22 cellular contexts compared by ENCODE assay signal in genomic region chr10:8297951-8298350, GRCh38.
A peak's percentile ranks its signal among the peaks of the same experiment; 100 is the strongest.
DNase-seq lines count a peak whose midpoint lies in the region; ATAC-seq and TF ChIP-seq lines count a peak whose summit lies in the region.
"Had no signal": no experiment of that assay in that cellular context is flagged by ENCODE, and none has a peak within 500 bp of the region (broad histone marks: within the 10 kb centered on the region; RNA-seq: fewer than 3 reads in every experiment).

No MANE protein-coding gene starts in this region.

- H3K79me2 ChIP-seq in GM23338 (replicated peaks; ENCODE audit: insufficient read depth) (no peaks in the 10 kb centered on the region), hepatocyte (no peaks in the 10 kb centered on the region), trophoblast cell (ENCODE audit: control insufficient read depth, insufficient read depth, low read length, poor library complexity) (peaks cover 6% of the 10 kb centered on the region)

- peaks cover 6% of the 10 kb centered on the region; the same call in 1 of the 2 replicates for H3K27me3 ChIP-seq in GM23338 (ENCODE audit: insufficient read depth)
- peaks cover 6% of the 10 kb centered on the region for H3K27me3 ChIP-seq in hepatocyte
- no peaks in the 10 kb centered on the region for H3K27me3 ChIP-seq in trophoblast cell (ENCODE audit: insufficient read depth, low read length)
- H3K27me3 ChIP-seq: BE2C; BLaER1 treated with 17β-estradiol and CSF1 and Interleukin-3, amounts not matched to agents 10 nM and 100 nM had no signal

- H4K8ac ChIP-seq in trophoblast cell (ENCODE audit: low read depth, low read length) = no peak overlapping the region

- no peak overlapping the region for H3K9ac ChIP-seq in trophoblast cell (ENCODE audit: low read length)
- H3K9ac ChIP-seq: BLaER1 treated with 17β-estradiol and CSF1 and Interleukin-3, amounts not matched to agents 10 nM and 100 nM had no signal

- H3K36me3 Mint-ChIP-seq in GM23338 (ENCODE audit: low read depth) = no peaks in the 10 kb centered on the region
- H3K36me3 Mint-ChIP-seq: CD4-positive, alpha-beta memory T cell had no signal

- H4K12ac ChIP-seq in trophoblast cell (ENCODE audit: low read depth, low read length) = no peak overlapping the region

- WGBS in hepatocyte (ENCODE audit: low lambda C conversion rate, missing lambda C conversion rate) = 67% methylated on average over 1 of the region's 1 CpG
- WGBS in trophoblast cell (ENCODE audit: extremely low coverage, insufficient coverage, insufficient read length) = no CpG with 5 or more reads among the region's 1 CpG

- H3K27me3 Mint-ChIP-seq in GM23338 (ENCODE audit: insufficient read depth, low read depth, poor library complexity) = peaks cover 7% of the 10 kb centered on the region
- H3K27me3 Mint-ChIP-seq: CD4-positive, alpha-beta memory T cell had no signal

- H3K9me2 ChIP-seq in GM23338 (ENCODE audit: insufficient read depth) (peaks cover 3% of the 10 kb centered on the region; the same call in 1 of the 2 replicates), hepatocyte (replicated peaks; ENCODE audit: insufficient read depth) (no peaks in the 10 kb centered on the region)

- DNase-seq in GM23338 (ENCODE audit: low spot score) = no peak
- DNase-seq in amniotic epithelial cell (ENCODE audit: low read depth) = peak; percentile 99
- peak; percentile 13 for DNase-seq in hepatocyte (ENCODE audit: low spot score)
- peak in 1 of 2 donors; percentile 52 for DNase-seq in trophoblast cell
- DNase-seq in C1 segment of cervical spinal cord (lab: John Stamatoyannopoulos, UW) = no peak
- no peak for DNase-seq in activated CD4-positive, alpha-beta T cell treated with anti-CD3 and anti-CD28 coated beads for 1 hour
- DNase-seq in NCI-H748 (lab: John Stamatoyannopoulos, UW; ENCODE audit: unreplicated experiment) = no peak
- DNase-seq: 8988T; ACHN; AML-193; BE2C; Calu3; CD4-positive, alpha-beta memory T cell; COR-L47; DMS53; DMS79 treated with DMSO at 0.1 percent for 48 hours; GF-D8; GOT3; H7; HCEC 1CT had no signal

- H3K27ac Mint-ChIP-seq in GM23338 = 0 out of 2 replicates have a peak overlapping the region, but pooled peaks have one; percentile 21

- no peak overlapping the region for H3K18ac ChIP-seq in trophoblast cell (ENCODE audit: low read length)

- H4K91ac ChIP-seq in trophoblast cell (ENCODE audit: low read depth, low read length) = peak overlapping the region; percentile 91

- peak overlapping the region; percentile 54 for H3K14ac ChIP-seq in trophoblast cell (ENCODE audit: low read length)

- H3K79me1 ChIP-seq in trophoblast cell (ENCODE audit: low read length) = peaks cover 25% of the 10 kb centered on the region

- no peak overlapping the region for H2BK12ac ChIP-seq in trophoblast cell (ENCODE audit: low read length)

- TF ChIP-seq CTCF in GM23338 (conservative IDR thresholded peaks at IDR 0.05; ENCODE audit: low read depth in 2 of 2) (no peak), hepatocyte (IDR thresholded peaks at IDR 0.05; ENCODE audit: poor library complexity) (no peak)

- no peak overlapping the region for H3K4ac ChIP-seq in trophoblast cell (ENCODE audit: low read depth, low read length)

- no peaks in the 10 kb centered on the region for H4K20me1 ChIP-seq in GM23338 (replicated peaks; ENCODE audit: insufficient read depth)
- H4K20me1 ChIP-seq in hepatocyte (ENCODE audit: insufficient read depth, poor library complexity, severe bottlenecking) = no peaks in the 10 kb centered on the region
- H4K20me1 ChIP-seq: BLaER1 treated with 17β-estradiol and CSF1 and Interleukin-3, amounts not matched to agents 10 nM and 100 nM had no signal

- no peak overlapping the region for H2AFZ ChIP-seq in GM23338
- H2AFZ ChIP-seq in hepatocyte = no peak overlapping the region
- no peak overlapping the region for H2AFZ ChIP-seq in trophoblast cell (ENCODE audit: insufficient read depth, low read length, poor library complexity)

- H3F3A ChIP-seq in GM23338 (replicated peaks; ENCODE audit: low read depth) = no peaks in the 10 kb centered on the region

- no peak overlapping the region for H3K23ac ChIP-seq in trophoblast cell (ENCODE audit: low read length)

- H2BK5ac ChIP-seq in trophoblast cell (ENCODE audit: low read depth, low read length, poor library complexity) = peak overlapping the region; percentile 36

- H3K4me1 ChIP-seq in GM23338 (ENCODE audit: insufficient read depth) (no peaks in the 10 kb centered on the region), hepatocyte (ENCODE audit: insufficient read depth) (no peaks in the 10 kb centered on the region), trophoblast cell (ENCODE audit: control insufficient read depth in 1 of 2, insufficient read depth in 2 of 2, low read length in 2 of 2) (peaks cover 5 to 15% of the 10 kb centered on the region in 2 experiments)
- H3K4me1 ChIP-seq: A549 had no signal

- H2AK5ac ChIP-seq in trophoblast cell (ENCODE audit: low read length) = no peak overlapping the region

- H3K27ac ChIP-seq in GM23338 (ENCODE audit: low read depth) = no peak overlapping the region
- H3K27ac ChIP-seq in hepatocyte = no peak overlapping the region
- no peak overlapping the region for H3K27ac ChIP-seq in trophoblast cell (ENCODE audit: low read depth, low read length)
- H3K27ac ChIP-seq: A549; BLaER1 treated with 17β-estradiol and CSF1 and Interleukin-3, amounts not matched to agents 10 nM and 100 nM had no signal

- no peak overlapping the region for H3K4me3 ChIP-seq in GM23338
- H3K4me3 ChIP-seq in hepatocyte = no peak overlapping the region
- no peak overlapping the region for H3K4me3 ChIP-seq in trophoblast cell (ENCODE audit: low read depth, low read length)
- H3K4me3 ChIP-seq: A549; BLaER1 treated with 17β-estradiol and CSF1 and Interleukin-3, amounts not matched to agents 10 nM and 100 nM had no signal

- H3K4me3 Mint-ChIP-seq in GM23338 = no peak overlapping the region
- H3K4me3 Mint-ChIP-seq: CD4-positive, alpha-beta memory T cell had no signal

- peak overlapping the region; percentile 41 for H2BK120ac ChIP-seq in trophoblast cell (ENCODE audit: insufficient read depth, low read length, poor library complexity)

- ATAC-seq in GM23338 = no peak
- ATAC-seq: A549 had no signal

- peaks cover 20% of the 10 kb centered on the region for H3K4me1 Mint-ChIP-seq in GM23338

- H3K9me3 ChIP-seq in hepatocyte (ENCODE audit: low read depth) (no peaks in the 10 kb centered on the region), trophoblast cell (ENCODE audit: insufficient read depth, low read depth, low read length) (no peaks in the 10 kb centered on the region)
- H3K9me3 ChIP-seq: A549, BE2C had no signal

- H3K36me3 ChIP-seq in GM23338 (ENCODE audit: insufficient read depth) = no peaks in the 10 kb centered on the region
- H3K36me3 ChIP-seq in hepatocyte (replicated peaks; ENCODE audit: insufficient read depth, low read depth) = no peaks in the 10 kb centered on the region
- no peaks in the 10 kb centered on the region for H3K36me3 ChIP-seq in trophoblast cell (ENCODE audit: control insufficient read depth in 1 of 2, insufficient read depth in 2 of 2, low read length in 2 of 2)
- H3K36me3 ChIP-seq: BE2C; BLaER1 treated with 17β-estradiol and CSF1 and Interleukin-3, amounts not matched to agents 10 nM and 100 nM had no signal

- no peaks in the 10 kb centered on the region for H3K9me3 Mint-ChIP-seq in GM23338
- H3K9me3 Mint-ChIP-seq: CD4-positive, alpha-beta memory T cell had no signal

- H3K4me2 ChIP-seq in GM23338 (no peak overlapping the region), hepatocyte (no peak overlapping the region), trophoblast cell (ENCODE audit: low read length) (no peak overlapping the region)
- H3K4me2 ChIP-seq: A549; BLaER1 treated with 17β-estradiol and CSF1 and Interleukin-3, amounts not matched to agents 10 nM and 100 nM had no signal

TF ChIP-seq in GM23338, 12 proteins besides CTCF, POLR2A, EP300 and RAD21 (continues in another document):
- TF ChIP-seq ZNF114 (CRISPR knock-in tag; IDR thresholded peaks at IDR 0.05) = no peak

Comparison
In these comparisons a context has a peak if more than half of its experiments do, and no peak if none do; other contexts are left out.
1. DNase-seq: peak in amniotic epithelial cell (single experiment) and hepatocyte (single experiment); none in GM23338 (single experiment), C1 segment of cervical spinal cord (0 of 14), activated CD4-positive, alpha-beta T cell treated with anti-CD3 and anti-CD28 coated beads for 1 hour (single experiment) and NCI-H748 (single experiment).